In genomic region chr6:170295519-170296422, GRCh38 we compare ENCODE assay signal across 8 cellular contexts. TPM values are rescaled to one million over a fixed set of nuclear protein-coding genes. Genes with fewer than 3 reads are reported as not detected.
DNase-seq lines count a peak whose midpoint lies in the region; ATAC-seq, FAIRE-seq and TF ChIP-seq lines count a peak whose summit lies in the region.

No MANE protein-coding gene starts in this region.

- no peak overlapping the region for H3K23ac ChIP-seq in H1 (ENCODE audit: insufficient read length)

- no peak overlapping the region for H4K5ac ChIP-seq in H1 (ENCODE audit: insufficient read length, low read depth, low read length)

- POLR2A ChIA-PET in H1 (lab: Charles Lee; ENCODE audit: partially characterized antibody): interaction anchor here (1.2 to 1.9 kb wide), 3 partner anchors 9 to 51 kb away, joined by 3 to 6 read pairs (median 3); no protein-coding TSS in a partner anchor

- DNase-seq in COLO668 (lab: John Stamatoyannopoulos, UW; ENCODE audit: unreplicated experiment) (peak; percentile 92), WERI-Rb-1 (no peak), H1 (ENCODE audit: low read depth in 1 of 2, low spot score in 2 of 2) (peak; percentile 74 to 85), myocyte (ENCODE audit: low read depth) (peak; percentile 74), uterus (no peak), ureter (ENCODE audit: low spot score) (no peak)

- H3K9me3 ChIP-seq in HUES48 (ENCODE audit: control insufficient read depth, insufficient read depth, low read length) (peaks cover 14% of the 10 kb centered on the region), WERI-Rb-1 (ENCODE audit: severe bottlenecking) (peaks cover 3% of the 10 kb centered on the region), H1 (ENCODE audit: insufficient read depth in 2 of 2, low read depth in 1 of 2, low read length in 1 of 2) (peaks cover 5 to 6% of the 10 kb centered on the region in 2 experiments; a peak in 3 of 4 replicates), uterus (no peaks in the 10 kb centered on the region)

- H3K23me2 ChIP-seq in H1 (ENCODE audit: low read depth, low read length): peaks cover 18% of the 10 kb centered on the region; the same call in 1 of the 2 replicates

- H3K27ac ChIP-seq in HUES48 (ENCODE audit: low read depth, low read length): peak overlapping the region; percentile 51
- no peak overlapping the region for H3K27ac ChIP-seq in WERI-Rb-1
- no peak overlapping the region for H3K27ac ChIP-seq in H1 (ENCODE audit: low read depth, low read length)
- H3K27ac ChIP-seq in uterus: no peak overlapping the region

- H2AFZ ChIP-seq in H1 (ENCODE audit: low read length): no peak overlapping the region

- 1% methylated on average over 37 of the region's 108 CpGs; no CpG with 5 or more reads in 1 of the 2 experiments for WGBS in H1 (ENCODE audit: extremely low coverage in 1 of 2, insufficient coverage in 1 of 2, insufficient read length in 1 of 2, insufficient replicate concordance in 2 of 2, low coverage in 1 of 2, low lambda C conversion rate in 2 of 2, missing lambda C conversion rate in 1 of 2), 2 experiments

- H4K91ac ChIP-seq in H1 (replicated peaks; ENCODE audit: insufficient read length, low read length): peak overlapping the region; percentile 67

- peaks cover 67% of the 10 kb centered on the region for H3K27me3 ChIP-seq in HUES48 (ENCODE audit: control insufficient read depth, insufficient read depth, low read length)
- H3K27me3 ChIP-seq in WERI-Rb-1 (ENCODE audit: insufficient read depth, low read depth, severe bottlenecking): peaks cover 92% of the 10 kb centered on the region
- peaks cover 31 to 52% (median 47%) of the 10 kb centered on the region in 4 experiments for H3K27me3 ChIP-seq in H1 (replicated peaks in 1 of 4; ENCODE audit: control insufficient read depth in 3 of 4, extremely low read depth in 1 of 4, insufficient read depth in 3 of 4, low read length in 3 of 4)
- peaks cover 24 to 37% of the 10 kb centered on the region in 2 donors for H3K27me3 ChIP-seq in uterus

- H3K4me1 ChIP-seq in HUES48 (ENCODE audit: control insufficient read depth, insufficient read depth, low read length) (peaks cover 49% of the 10 kb centered on the region), H1 (replicated peaks in 1 of 4; ENCODE audit: control insufficient read depth in 3 of 4, insufficient read depth in 4 of 4, low read length in 3 of 4) (peaks cover 17 to 35% (median 18%) of the 10 kb centered on the region in 4 experiments), uterus (peaks cover 0 to 26% of the 10 kb centered on the region in 2 donors)

- H4K20me1 ChIP-seq in H1 (replicated peaks in 1 of 2; ENCODE audit: control insufficient read depth in 1 of 2, insufficient read depth in 2 of 2, low read length in 2 of 2): peaks cover 0 to 5% of the 10 kb centered on the region in 2 experiments

- no peaks in the 10 kb centered on the region for H3K79me2 ChIP-seq in H1 (ENCODE audit: control insufficient read depth in 1 of 2, insufficient read depth in 2 of 2, low read length in 2 of 2)

- H2BK12ac ChIP-seq in H1 (ENCODE audit: low read depth, low read length): peak overlapping the region; percentile 95

- CTCF ChIA-PET in H1 (lab: Charles Lee; ENCODE audit: partially characterized antibody): no interaction called here

- peak overlapping the region; percentile 71 to 94 for H3K4me2 ChIP-seq in H1 (ENCODE audit: insufficient read depth in 1 of 2, low read depth in 2 of 2, low read length in 2 of 2)

- H3K18ac ChIP-seq in H1 (ENCODE audit: extremely low read depth, low read length): peak overlapping the region; percentile 98

- no peak overlapping the region for H2AK5ac ChIP-seq in H1 (ENCODE audit: low read depth, low read length)

- H3K36me3 ChIP-seq in HUES48 (ENCODE audit: control insufficient read depth, insufficient read depth, low read length): no peaks in the 10 kb centered on the region
- no peaks in the 10 kb centered on the region for H3K36me3 ChIP-seq in WERI-Rb-1
- H3K36me3 ChIP-seq in H1 (ENCODE audit: control insufficient read depth in 2 of 4, insufficient read depth in 4 of 4, low read length in 3 of 4): peaks cover 0 to 3% (median 0%) of the 10 kb centered on the region in 4 experiments; a peak in 1 of 8 replicates
- no peaks in the 10 kb centered on the region for H3K36me3 ChIP-seq in uterus

- H4K8ac ChIP-seq in H1 (ENCODE audit: extremely low read depth, insufficient read depth, low read length): peak overlapping the region; percentile 89

- no peaks in the 10 kb centered on the region for H3K79me1 ChIP-seq in H1 (ENCODE audit: low read depth, low read length)

- H3K4ac ChIP-seq in H1 (replicated peaks; ENCODE audit: insufficient read length, low read depth, low read length): no peak overlapping the region

- no peak overlapping the region for H3K14ac ChIP-seq in H1 (ENCODE audit: insufficient read length)

- no peak overlapping the region for H2BK120ac ChIP-seq in H1 (replicated peaks; ENCODE audit: low read depth, low read length)

- intact Hi-C loops in uterus (cut with DNase I; ENCODE audit: low total_unique reads): no loop called here

- peak overlapping the region; percentile 39; the same call in 1 of the 2 replicates for H3K9ac ChIP-seq in HUES48 (ENCODE audit: low read depth, low read length)
- H3K9ac ChIP-seq in H1 (replicated peaks in 1 of 4; ENCODE audit: extremely low read depth in 1 of 4, low read depth in 3 of 4, low read length in 3 of 4): peak overlapping the region in 1 of 4 experiments; percentile 44; a peak in 4 of 7 replicates

- peak overlapping the region; percentile 48; the same call in 1 of the 2 replicates for H2BK5ac ChIP-seq in H1 (ENCODE audit: low read depth, low read length)

- H3K4me3 ChIP-seq in HUES48 (ENCODE audit: low read depth, low read length) (peak overlapping the region; percentile 57), WERI-Rb-1 (ENCODE audit: low read depth, low read length) (peak overlapping the region; percentile 42), H1 (ENCODE audit: extremely low read depth in 1 of 4, insufficient read depth in 2 of 4, low read depth in 3 of 4, low read length in 4 of 4) (peak overlapping the region; percentile 21 to 77 (median 34)), uterus (peak overlapping the region; percentile 12 to 26)

- H2BK15ac ChIP-seq in H1 (ENCODE audit: low read length): no peak overlapping the region

- H3K56ac ChIP-seq in H1 (replicated peaks; ENCODE audit: insufficient read length, low read depth, low read length): no peak overlapping the region

- peak; percentile 39 to 83 for TF ChIP-seq EP300 in H1 (IDR thresholded peaks at IDR 0.05; ENCODE audit: borderline replicate concordance in 1 of 2, low read depth in 2 of 2, low read length in 2 of 2)

- peak; percentile 45 for ATAC-seq in GM19467 (IDR thresholded peaks at IDR 0.05; ENCODE audit: unreplicated experiment)

- peak in 1 of 2 experiments; percentile 1; a peak in 1 of 4 replicates for TF ChIP-seq RAD21 in H1 (IDR thresholded peaks at IDR 0.05 in 1 of 2, conservative IDR thresholded peaks at IDR 0.05 in 1 of 2; ENCODE audit: low read depth in 2 of 2, low read length in 2 of 2)

- TF ChIP-seq POLR2A in H1 (IDR thresholded peaks at IDR 0.05; ENCODE audit: control extremely low read depth in 1 of 2, low read depth in 2 of 2, low read length in 2 of 2) (no peak), uterus (IDR thresholded peaks at IDR 0.05) (no peak)

- TF ChIP-seq CTCF in WERI-Rb-1 (IDR thresholded peaks at IDR 0.05; ENCODE audit: low read depth, low read length): no peak
- no peak for TF ChIP-seq CTCF in H1 (IDR thresholded peaks at IDR 0.05; ENCODE audit: control extremely low read depth in 1 of 3, insufficient read depth in 1 of 3, low read depth in 1 of 3, low read length in 3 of 3)
- no peak for TF ChIP-seq CTCF in uterus (IDR thresholded peaks at IDR 0.05)

- no peak for FAIRE-seq in H1 (lab: Jason Lieb, UNC)

- H2BK20ac ChIP-seq in H1 (ENCODE audit: low read length): no peak overlapping the region

TF ChIP-seq in H1, 55 proteins besides CTCF, POLR2A, EP300 and RAD21 (continues in another document):
- peak; percentile 79; the same call in 1 of the 2 replicates for TF ChIP-seq TCF12 (IDR thresholded peaks at IDR 0.05; ENCODE audit: low read depth, low read length)
- TF ChIP-seq RBBP5 (IDR thresholded peaks at IDR 0.05; ENCODE audit: borderline replicate concordance, low read depth, low read length): no peak; the same call in 1 of the 2 replicates
- TF ChIP-seq SIN3A (conservative IDR thresholded peaks at IDR 0.05 in 1 of 2, IDR thresholded peaks at IDR 0.05 in 1 of 2; ENCODE audit: low read depth in 1 of 2, low read length in 2 of 2): peak in 1 of 2 experiments; percentile 79; a peak in 2 of 4 replicates
- 0 out of 2 replicates have a peak, but pooled peaks have one; percentile 9 for TF ChIP-seq MAFK (IDR thresholded peaks at IDR 0.05; ENCODE audit: low read depth, low read length)

RNA-seq across cellular contexts. Expression of gene DLL1, which starts 4.9 kb away (rescaled TPM):
- total RNA-seq in H1 (2021; fragmentation: NEBNext Ultra II Directional; extraction: Animal tissue kit (Norgen Biotek cat#: 25700)): 3.8 and 5.6 TPM in 2 replicates
- polyA plus RNA-seq in H1 (2011; rRNA removed): 1.7 and 3.1 TPM in 2 replicates
- polyA plus RNA-seq in H1 (2011; cell fraction: cytosol; rRNA removed): 3.3 TPM
- polyA plus RNA-seq in H1 (2011; cell fraction: nucleus; rRNA removed): 8.7 TPM
- polyA plus RNA-seq in H1 (2012, experiment 1 of 2): 1.5 to 2.8 TPM (median 2.7 TPM) in 4 replicates
- polyA plus RNA-seq in H1 (2012, experiment 2 of 2): 1.5 TPM
- 1.4 TPM for polyA plus RNA-seq in H1 (2013, experiment 1 of 2)
- 1.0 TPM for polyA plus RNA-seq in H1 (2013, experiment 2 of 2)
- polyA minus RNA-seq in H1 (2011; rRNA and poly(A)+ RNA removed): 0.39 and 0.95 TPM in 2 replicates
- polyA minus RNA-seq in H1 (2011; cell fraction: cytosol; rRNA and poly(A)+ RNA removed): 2.3 TPM
- 2.6 TPM for polyA minus RNA-seq in H1 (2011; cell fraction: nucleus; rRNA and poly(A)+ RNA removed)
- 38.7 and 71.8 TPM in 2 replicates for total RNA-seq in myocyte
- polyA plus RNA-seq in myocyte (2012): 9.8 TPM
- total RNA-seq in uterus: 10 to 100 TPM in 3 of 4 donors, 1 to 10 TPM in 1; 8.7 to 24.3 (median 19.2) TPM
- total RNA-seq in ureter: 16.1 TPM

RNA-seq across cellular contexts. Expression of gene FAM120B, which starts 10.8 kb away (rescaled TPM):
- 12.0 and 12.5 TPM in 2 replicates for total RNA-seq in H1 (2021; fragmentation: NEBNext Ultra II Directional; extraction: Animal tissue kit (Norgen Biotek cat#: 25700))
- polyA plus RNA-seq in H1 (2011; rRNA removed): 4.2 and 5.1 TPM in 2 replicates
- 5.8 TPM for polyA plus RNA-seq in H1 (2011; cell fraction: cytosol; rRNA removed)
- polyA plus RNA-seq in H1 (2011; cell fraction: nucleus; rRNA removed): 11.3 TPM
- polyA plus RNA-seq in H1 (2012, experiment 1 of 2): 6.9 to 9.1 TPM (median 8.0 TPM) in 4 replicates
- 1.6 TPM for polyA plus RNA-seq in H1 (2012, experiment 2 of 2)
- 8.2 TPM for polyA plus RNA-seq in H1 (2013, experiment 1 of 2)
- 8.6 TPM for polyA plus RNA-seq in H1 (2013, experiment 2 of 2)
- polyA minus RNA-seq in H1 (2011; rRNA and poly(A)+ RNA removed): 22.0 and 30.5 TPM in 2 replicates
- polyA minus RNA-seq in H1 (2011; cell fraction: cytosol; rRNA and poly(A)+ RNA removed): 6.2 TPM
- polyA minus RNA-seq in H1 (2011; cell fraction: nucleus; rRNA and poly(A)+ RNA removed): 35.7 TPM
- 14.9 and 18.1 TPM in 2 replicates for total RNA-seq in myocyte
- 18.8 TPM for polyA plus RNA-seq in myocyte (2012)
- 10 to 100 TPM; 12.1 to 50.9 (median 35.2) TPM for total RNA-seq in uterus
- 54.5 TPM for total RNA-seq in ureter

Comparison
In these comparisons a context has a peak if more than half of its experiments do, and no peak if none do; other contexts are left out.
1. DNase-seq: peak in COLO668 (single experiment), H1 (2 of 2) and myocyte (single experiment); none in WERI-Rb-1 (single experiment), uterus (0 of 2) and ureter (single experiment).
2. Peak in every context shown above with its lines, with median percentiles within 50 percentile points of each other: H3K4me3 ChIP-seq.